25 cellular contexts compared by ENCODE assay signal in the genomic region with DNA sequence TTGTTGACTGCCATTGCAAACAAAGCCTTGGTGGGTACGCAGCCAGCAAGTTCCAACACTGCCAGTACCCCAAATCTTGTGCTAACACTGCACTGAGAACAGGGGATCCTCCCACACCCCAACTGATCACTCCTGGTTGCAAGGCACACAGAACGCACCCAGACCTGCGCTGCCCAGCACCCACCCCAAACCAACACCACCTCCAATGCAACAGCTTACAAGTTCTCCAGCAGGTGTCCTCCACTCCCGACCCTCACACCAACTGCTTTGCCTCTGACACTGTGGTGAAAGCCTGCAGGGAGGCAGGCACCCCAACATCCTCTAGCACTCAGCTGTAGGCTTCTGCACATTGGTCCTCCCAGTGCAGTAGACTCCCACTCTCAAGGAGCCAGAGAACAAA. TPM values are rescaled to one million over a fixed set of nuclear protein-coding genes. Genes with fewer than 3 reads are reported as not detected.
"Had no signal": no experiment of that assay in that cellular context is flagged by ENCODE, and none has a peak within 500 bp of the region (broad histone marks: within the 10 kb centered on the region; RNA-seq: fewer than 3 reads in every experiment).

No MANE protein-coding gene starts in this region.

- H3K9ac ChIP-seq: parathyroid adenoma had no signal

- H3K27ac ChIP-seq: ovary, parathyroid adenoma, psoas muscle, right lobe of liver, sigmoid colon, stomach, thoracic aorta, thyroid gland, tibial nerve, upper lobe of left lung, uterus had no signal

- H3K36me3 ChIP-seq: ovary, right lobe of liver, sigmoid colon, stomach, thoracic aorta, thyroid gland, tibial nerve, upper lobe of left lung, uterus had no signal

- H3K4me1 ChIP-seq: parathyroid adenoma, psoas muscle, right lobe of liver, sigmoid colon, stomach, thyroid gland, tibial nerve, upper lobe of left lung, uterus had no signal

- H3K27me3 ChIP-seq: ovary, right lobe of liver, sigmoid colon, stomach, thyroid gland, tibial nerve, upper lobe of left lung, uterus had no signal

- H3K4me3 ChIP-seq: ovary, psoas muscle, right lobe of liver, sigmoid colon, stomach, thoracic aorta, thyroid gland, tibial nerve, upper lobe of left lung, uterus had no signal

- H3K9me3 ChIP-seq: ovary, psoas muscle, right lobe of liver, sigmoid colon, thoracic aorta, thyroid gland, upper lobe of left lung, uterus had no signal

- ATAC-seq: naive thymus-derived CD8-positive, alpha-beta T cell; psoas muscle; right cardiac atrium; stimulated activated effector memory CD8-positive, alpha-beta T cell treated with anti-CD3 and anti-CD28 coated beads, Interleukin-12 subunit alpha, Interleukin-12 subunit beta, amount 100 ng/mL, for 72 hours; stimulated activated naive B cell treated with anti-CD40 and anti-IgM and Interleukin-4, amounts not matched to agents 10 μg/mL and 1 μg/mL and 100 μg/mL, for 72 hours had no signal

- DNase-seq: naive thymus-derived CD8-positive, alpha-beta T cell; nephron progenitor cell; occipital lobe; ovary; psoas muscle; right cardiac atrium; right lobe of liver; sigmoid colon; small intestine; stimulated activated CD4-positive, alpha-beta T cell treated with anti-CD3 and anti-CD28 coated beads, Interleukin-15, amount 100 ng/mL, for 24 hours; stimulated activated CD4-positive, alpha-beta T cell treated with anti-CD3 and anti-CD28 coated beads, Interleukin-2, amount 100 ng/mL, for 24 hours; stimulated activated CD4-positive, alpha-beta T cell treated with anti-CD3 and anti-CD28 coated beads, Interleukin-2, amount 100 ng/mL, for 48 hours; stimulated activated CD4-positive, alpha-beta T cell treated with anti-CD3 and anti-CD28 coated beads, Interleukin-4, amount 100 ng/mL, for 24 hours; stimulated activated naive B cell treated with anti-CD40 and anti-IgM and Interleukin-4, amounts not matched to agents 10 μg/mL and 1 μg/mL and 100 μg/mL, for 72 hours; stimulated activated naive CD4-positive, alpha-beta T cell treated with Interleukin-2 at 50 U/mL for 16 hours; stomach; thyroid gland; trophoblast cell; uterus had no signal

- FAIRE-seq: small intestine had no signal

RNA-seq across cellular contexts. Expression of a gene that starts 39.3 kb away (rescaled TPM):
- total RNA-seq: naive thymus-derived CD8-positive, alpha-beta T cell; psoas muscle; sigmoid colon; thoracic aorta; thyroid gland had no signal
- polyA plus RNA-seq: small intestine, stomach, urinary bladder had no signal
